ENCODE assay signal across 1 cellular context in genomic region chr1:1910033-1910465, GRCh38.
TF ChIP-seq lines count a peak whose summit lies in the region.

No MANE protein-coding gene starts in this region.

TF ChIP-seq in GM12878, 131 proteins besides CTCF, POLR2A, EP300 and RAD21:
- TF ChIP-seq CBFB (IDR thresholded peaks at IDR 0.05; ENCODE audit: low read depth) (no peak), KLF5 (IDR thresholded peaks at IDR 0.05; ENCODE audit: partially characterized antibody) (no peak), IKZF2 (IDR thresholded peaks at IDR 0.05) (no peak), GATAD2B (conservative IDR thresholded peaks at IDR 0.05; ENCODE audit: low read depth) (no peak), RCOR1 (conservative IDR thresholded peaks at IDR 0.05; ENCODE audit: low read depth, low read length) (no peak), BCLAF1 (IDR thresholded peaks at IDR 0.05) (no peak), ESRRA (IDR thresholded peaks at IDR 0.05; ENCODE audit: low read length) (no peak), BHLHE40 (IDR thresholded peaks at IDR 0.05; ENCODE audit: borderline replicate concordance in 1 of 2, low read depth in 2 of 2, low read length in 1 of 2) (no peak), NRF1 (conservative IDR thresholded peaks at IDR 0.05; ENCODE audit: low read depth, low read length) (no peak)
